In the genomic region with DNA sequence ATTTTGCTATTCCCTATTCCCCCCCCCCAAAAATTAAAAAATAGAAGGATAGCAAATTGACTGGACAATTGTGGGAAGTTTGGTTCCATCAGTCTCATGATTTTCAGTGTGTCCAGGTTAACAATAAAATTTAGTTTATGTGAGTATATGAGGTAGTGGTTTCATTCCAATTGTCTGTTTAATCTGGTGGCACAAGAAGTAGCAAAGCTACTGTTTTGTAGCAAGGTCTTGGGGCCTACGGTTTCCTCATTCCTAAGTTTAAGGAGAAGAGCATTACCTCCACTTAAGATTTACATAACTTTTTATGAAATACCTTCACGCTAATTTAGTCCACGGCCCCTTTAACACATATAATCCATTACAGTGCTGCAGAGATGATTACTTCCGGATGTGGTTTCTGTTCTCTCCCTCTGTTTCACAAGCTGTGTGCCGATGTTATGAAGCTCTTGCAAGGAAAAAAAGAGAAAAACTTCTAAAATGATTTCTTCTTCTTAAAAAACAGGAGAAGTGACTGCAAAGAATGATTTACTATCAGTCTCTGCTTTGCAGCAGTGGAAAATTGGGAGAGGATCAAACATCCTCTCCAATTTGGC, we compare ENCODE assay signal across 9 cellular contexts. TPM values are rescaled to one million over a fixed set of nuclear protein-coding genes. Genes with fewer than 3 reads are reported as not detected.
DNase-seq lines count a peak whose midpoint lies in the region; ATAC-seq, FAIRE-seq and TF ChIP-seq lines count a peak whose summit lies in the region.
"Had no signal": no experiment of that assay in that cellular context is flagged by ENCODE, and none has a peak within 500 bp of the region (broad histone marks: within the 10 kb centered on the region; RNA-seq: fewer than 3 reads in every experiment).

No MANE protein-coding gene starts in this region.

- no TSS peak for BruUV-seq in K562 (replicated peaks; lab: Mats Ljungman, UMichigan)

- no peaks in the 10 kb centered on the region for H3K9me1 ChIP-seq in K562 (ENCODE audit: control insufficient read depth, insufficient read depth, low read length)

- H4K20me1 ChIP-seq in K562 (replicated peaks; ENCODE audit: control insufficient read depth, insufficient read depth, low read length): no peaks in the 10 kb centered on the region

- H3K9ac ChIP-seq in K562 (ENCODE audit: insufficient read depth in 1 of 2, low read depth in 2 of 2, low read length in 2 of 2): no peak overlapping the region

- H3K4me2 ChIP-seq in K562 (ENCODE audit: insufficient read depth, low read length): no peak overlapping the region

- H3K27me3 ChIP-seq in K562 (ENCODE audit: control insufficient read depth in 2 of 2, insufficient read depth in 2 of 2, low read length in 2 of 2) (peaks cover 0 to 8% of the 10 kb centered on the region in 2 experiments; a peak in 3 of 5 replicates), dorsolateral prefrontal cortex (peaks cover 0 to 4% (median 0%) of the 10 kb centered on the region in 45 donors)

- H3K27ac ChIP-seq in K562 (ENCODE audit: extremely low read depth, low read depth, low read length): no peak overlapping the region
- H3K27ac ChIP-seq in dorsolateral prefrontal cortex: peak overlapping the region in 5 of 59 donors; percentile 2 to 61 (median 14)

- no peak for FAIRE-seq in K562 (lab: Jason Lieb, UNC)
- FAIRE-seq: A204.1 had no signal

- WGBS in K562 (ENCODE audit: insufficient coverage, low coverage, missing lambda C conversion rate): 1% methylated on average over 4 of the region's 5 CpGs
- WGBS in lower leg skin, 2 donors: 13 to 15% methylated on average over 5 of the region's 5 CpGs

- ATAC-seq in K562 (no peak), sciatic nerve (peak; percentile 80)

- in situ Hi-C loops in K562 (cut with MboI): loop anchor here (5.0 kb wide), 2 partner anchors 301 to 591 kb away; no protein-coding TSS in a partner anchor

- H3K36me3 ChIP-seq in K562 (ENCODE audit: control insufficient read depth, insufficient read depth, low read length): no peaks in the 10 kb centered on the region

- TF ChIP-seq POLR2A in K562 (conservative IDR thresholded peaks at IDR 0.05) (no peak), lower leg skin (IDR thresholded peaks at IDR 0.05) (no peak)

- no peak for TF ChIP-seq EP300 in K562 (IDR thresholded peaks at IDR 0.05; ENCODE audit: low read length)

- no peaks in the 10 kb centered on the region for H3K79me2 ChIP-seq in K562 (ENCODE audit: control insufficient read depth, insufficient read depth, low read length)

- CTCF ChIA-PET in K562 (lab: Yijun Ruan, JAX; ENCODE audit: low intra/inter-chr PET ratio): interaction anchor here (1.6 to 3.2 kb wide), 4 partner anchors 128 to 305 kb away, joined by 8 to 44 read pairs (median 20); no protein-coding TSS in a partner anchor

- POLR2A ChIA-PET in K562 (lab: Yijun Ruan, JAX): no interaction called here

- no peaks in the 10 kb centered on the region for H3K9me3 ChIP-seq in K562 (replicated peaks; ENCODE audit: control insufficient read depth, insufficient read depth, low read depth, low read length)

- TF ChIP-seq RAD21 in K562 (CRISPR knock-in tag; conservative IDR thresholded peaks at IDR 0.05 in 1 of 2, IDR thresholded peaks at IDR 0.05 in 1 of 2): no peak

- H3K4me1 ChIP-seq in K562 (replicated peaks in 1 of 2; ENCODE audit: control insufficient read depth in 2 of 2, insufficient read depth in 2 of 2, low read length in 2 of 2): no peaks in the 10 kb centered on the region; a peak in 1 of 5 replicates

- H2AFZ ChIP-seq in K562 (ENCODE audit: low read depth, low read length): no peak overlapping the region

- TF ChIP-seq CTCF in K562 (IDR thresholded peaks at IDR 0.05 in 2 of 3, conservative IDR thresholded peaks at IDR 0.05 in 1 of 3; ENCODE audit: insufficient read depth in 2 of 3, low read depth in 1 of 3, low read length in 3 of 3): no peak
- TF ChIP-seq CTCF in lower leg skin (IDR thresholded peaks at IDR 0.05): no peak
- TF ChIP-seq CTCF in dorsolateral prefrontal cortex (IDR thresholded peaks at IDR 0.05 in 54 of 56, conservative IDR thresholded peaks at IDR 0.05 in 2 of 56; ENCODE audit: low read depth in 1 of 56, partially characterized antibody in 56 of 56): no peak

- H3K4me3 ChIP-seq in K562: no peak overlapping the region
- no peak overlapping the region for H3K4me3 ChIP-seq in lower leg skin (ENCODE audit: low read depth, poor library complexity, severe bottlenecking)
- no peak overlapping the region for H3K4me3 ChIP-seq in dorsolateral prefrontal cortex

- DNase-seq in DMS153 treated with DMSO at 0.1 percent for 48 hours (lab: John Stamatoyannopoulos, UW; ENCODE audit: unreplicated experiment) (peak; percentile 10), DMS153 (lab: John Stamatoyannopoulos, UW) (no peak), LHCN-M2 (ENCODE audit: low read depth) (peak; percentile 55), K562 (ENCODE audit: extremely low read depth in 1 of 4, low spot score in 3 of 4) (no peak), sciatic nerve (ENCODE audit: low spot score) (no peak), Ammon's horn (ENCODE audit: low spot score) (no peak), lower leg skin (ENCODE audit: low spot score in 2 of 2) (no peak), dorsolateral prefrontal cortex (no peak)

- intact Hi-C loops in K562 (cut with micrococcal nuclease): no loop called here
- intact Hi-C loops in sciatic nerve (cut with DNase I): loop anchor here (5.0 kb wide), 1 partner anchor 591 kb away; no protein-coding TSS in a partner anchor
- intact Hi-C loops in lower leg skin (cut with DNase I; ENCODE audit: low total_unique reads): no loop called here
- intact Hi-C loops in dorsolateral prefrontal cortex (cut with DNase I): no loop called here

TF ChIP-seq in K562, 482 proteins besides CTCF, POLR2A, EP300 and RAD21:
- TF ChIP-seq ETV1 (tag; conservative IDR thresholded peaks at IDR 0.05; ENCODE audit: low read depth) (peak; percentile 33; the same call in 1 of the 2 replicates), ZNF766 (CRISPR knock-in tag; conservative IDR thresholded peaks at IDR 0.05) (no peak), GABPA (tag; conservative IDR thresholded peaks at IDR 0.05; ENCODE audit: low read depth) (peak; percentile 66)

RNA-seq across cellular contexts. Expression of gene NPVF, which starts 32.7 kb away (rescaled TPM):
- total RNA-seq in LHCN-M2 (2014; rRNA removed) (not detected in 2 replicates), K562 (2014; rRNA removed) (not detected in 2 replicates), K562 (2014; rRNA removed; fragmentation: Illumina TruSeq; extraction: Trizol) (not detected in 2 replicates), K562 (2015; rRNA removed; fragmentation: Illumina TruSeq; extraction: Trizol) (not detected in 2 replicates), K562 (2021) (not detected in 2 replicates), sciatic nerve (not detected), lower leg skin (not detected), dorsolateral prefrontal cortex (not detected)
- polyA plus RNA-seq in LHCN-M2 (2012): not detected
- total RNA-seq in K562 (2011; cell fraction: chromatin; rRNA removed; ENCODE audit: low replicate concordance): not detected in 2 replicates
- total RNA-seq in K562 (2011; cell fraction: nucleolus; rRNA removed): not detected in 2 replicates
- not detected in 2 replicates for total RNA-seq in K562 (2011; cell fraction: nucleoplasm; rRNA removed)
- polyA plus RNA-seq in K562 (2011; rRNA removed) (not detected in 2 replicates), K562 (2014; fragmentation: Illumina TruSeq; extraction: Trizol) (not detected in 2 replicates), K562 (2014; fragmentation: Nextera tagmentation; extraction: Ambion mirVana) (not detected), K562 (2014; rRNA removed) (not detected in 2 replicates)
- not detected in 2 replicates for polyA plus RNA-seq in K562 (2011; cell fraction: cytosol; rRNA removed)
- not detected in 2 replicates for polyA plus RNA-seq in K562 (2011; cell fraction: nucleus; rRNA removed)
- polyA plus RNA-seq in K562 (2012): not detected in 2 replicates
- not detected in 2 replicates for polyA minus RNA-seq in K562 (2011; rRNA and poly(A)+ RNA removed)
- not detected in 2 replicates for polyA minus RNA-seq in K562 (2011; cell fraction: cytosol; rRNA and poly(A)+ RNA removed)
- not detected in 2 replicates for polyA minus RNA-seq in K562 (2011; cell fraction: nucleus; rRNA and poly(A)+ RNA removed)

Comparison
In these comparisons a context has a peak if more than half of its experiments do, and no peak if none do; other contexts are left out.
1. DNase-seq: peak in DMS153 treated with DMSO at 0.1 percent for 48 hours (single experiment) and LHCN-M2 (single experiment); none in DMS153 (single experiment), K562 (0 of 4), sciatic nerve (single experiment), Ammon's horn (single experiment), lower leg skin (0 of 2) and dorsolateral prefrontal cortex (0 of 10).